ENCODE assay signal across 8 cellular contexts in genomic region chr22:37222440-37222971, GRCh38. TPM values are rescaled to one million over a fixed set of nuclear protein-coding genes. Genes with fewer than 3 reads are reported as not detected.
DNase-seq lines count a peak whose midpoint lies in the region; ATAC-seq and TF ChIP-seq lines count a peak whose summit lies in the region.
"Had no signal": no experiment of that assay in that cellular context is flagged by ENCODE, and none has a peak within 500 bp of the region (broad histone marks: within the 10 kb centered on the region; RNA-seq: fewer than 3 reads in every experiment).

No MANE protein-coding gene starts in this region.

- H3K27me3 ChIP-seq in lower lobe of right lung (ENCODE audit: low read depth) = peaks cover 4% of the 10 kb centered on the region

- no peak for TF ChIP-seq CTCF in lower lobe of right lung (IDR thresholded peaks at IDR 0.05)

- peak overlapping the region; percentile 39 for H3K27ac ChIP-seq in lower lobe of right lung

- intact Hi-C loops in lower lobe of right lung (cut with DNase I) = no loop called here

- no peaks in the 10 kb centered on the region for H3K9me3 ChIP-seq in lower lobe of right lung

- in situ Hi-C loops in GM18951 (cut with MboI; ENCODE audit: low sequenced_read_pairs, unreplicated experiment) = no loop called here

- H3K4me1 ChIP-seq in lower lobe of right lung = no peaks in the 10 kb centered on the region

- ATAC-seq in lower lobe of right lung (no peak), HG02610 (IDR thresholded peaks at IDR 0.05; ENCODE audit: unreplicated experiment) (no peak), GM18868 (IDR thresholded peaks at IDR 0.05; ENCODE audit: unreplicated experiment) (no peak)

- DNase-seq in T-helper 22 cell (ENCODE audit: low read depth) (peak; percentile 39), lower lobe of right lung (no peak), DMS79 treated with DMSO at 0.1 percent for 48 hours (lab: John Stamatoyannopoulos, UW) (no peak)
- DNase-seq: DMS153, NCI-H510A had no signal

- H3K4me3 ChIP-seq in lower lobe of right lung = no peak overlapping the region

- TF ChIP-seq POLR2A in GM18951 (IDR thresholded peaks at IDR 0.05; ENCODE audit: extremely low read depth, insufficient read depth, insufficient read length) = peak; percentile 34

- peaks cover 16% of the 10 kb centered on the region for H3K36me3 ChIP-seq in lower lobe of right lung

RNA-seq across cellular contexts. Expression of gene SSTR3, which starts 10.2 kb away (rescaled TPM):
- total RNA-seq in lower lobe of right lung = not detected

RNA-seq across cellular contexts. Expression of gene RAC2, which starts 21.6 kb away (rescaled TPM):
- total RNA-seq in lower lobe of right lung = 111 TPM

RNA-seq across cellular contexts. Expression of gene C1QTNF6, which starts 34.5 kb away (rescaled TPM):
- 5.3 TPM for total RNA-seq in lower lobe of right lung

RNA-seq across cellular contexts. Expression of gene CYTH4, which starts 59.8 kb away (rescaled TPM):
- 45.4 TPM for total RNA-seq in lower lobe of right lung
